In genomic region chr6:89536230-89536629, GRCh38 we compare ENCODE assay signal across 23 cellular contexts.
A peak's percentile ranks its signal among the peaks of the same experiment; 100 is the strongest.
DNase-seq lines count a peak whose midpoint lies in the region; ATAC-seq and TF ChIP-seq lines count a peak whose summit lies in the region.
"Had no signal": no experiment of that assay in that cellular context is flagged by ENCODE, and none has a peak within 500 bp of the region (broad histone marks: within the 10 kb centered on the region; RNA-seq: fewer than 3 reads in every experiment).

No MANE protein-coding gene starts in this region.

- no peak overlapping the region for H3K9ac ChIP-seq in Loucy (ENCODE audit: low read depth, low read length, poor library complexity, severe bottlenecking)
- H3K9ac ChIP-seq: parathyroid adenoma had no signal

- no peaks in the 10 kb centered on the region; the same call in 1 of the 2 replicates for H3K27me3 Mint-ChIP-seq in WTC11 (ENCODE audit: low read depth)
- H3K27me3 Mint-ChIP-seq: activated CD8-positive, alpha-beta T cell treated with anti-CD3 and anti-CD28 coated beads for 36 hours; activated T-cell treated with anti-CD3 and anti-CD28 coated beads, Interleukin-2, amount 50 U/mL, for 24 hours had no signal

- H3K27me3 ChIP-seq in Loucy (ENCODE audit: insufficient read depth, low read length, poor library complexity, severe bottlenecking) (no peaks in the 10 kb centered on the region), osteoblast (ENCODE audit: insufficient read depth, low read length) (no peaks in the 10 kb centered on the region), esophagus squamous epithelium (no peaks in the 10 kb centered on the region)
- H3K27me3 ChIP-seq: brain microvascular endothelial cell, uterus had no signal

- peak overlapping the region; percentile 25 for H3K27ac Mint-ChIP-seq in WTC11
- H3K27ac Mint-ChIP-seq: activated CD8-positive, alpha-beta T cell treated with anti-CD3 and anti-CD28 coated beads for 36 hours; activated naive CD4-positive, alpha-beta T cell treated with anti-CD3 and anti-CD28 coated beads, Interleukin-2, amount 50 U/mL, for 72 hours; activated T-cell treated with anti-CD3 and anti-CD28 coated beads, Interleukin-2, amount 50 U/mL, for 24 hours; naive thymus-derived CD4-positive, alpha-beta T cell had no signal

- no peaks in the 10 kb centered on the region for H3K9me2 ChIP-seq in Loucy (replicated peaks; ENCODE audit: low read depth, low read length)

- H3K4me3 ChIP-seq in Loucy (ENCODE audit: low read length, poor library complexity, severe bottlenecking): no peak overlapping the region
- no peak overlapping the region for H3K4me3 ChIP-seq in osteoblast (ENCODE audit: insufficient read depth, low read length)
- H3K4me3 ChIP-seq in esophagus squamous epithelium: no peak overlapping the region
- H3K4me3 ChIP-seq: lung, uterus had no signal

- no peaks in the 10 kb centered on the region for H3F3A ChIP-seq in Loucy (ENCODE audit: low read depth)

- H3K36me3 Mint-ChIP-seq in WTC11: no peaks in the 10 kb centered on the region
- H3K36me3 Mint-ChIP-seq: activated naive CD4-positive, alpha-beta T cell treated with anti-CD3 and anti-CD28 coated beads, Interleukin-2, amount 50 U/mL, for 72 hours had no signal

- DNase-seq in EL (peak; percentile 2), WTC11 (ENCODE audit: low spot score) (peak; percentile 18), iPS-NIHi7 (ENCODE audit: extremely low spot score) (peak; percentile 64), osteoblast (ENCODE audit: insufficient read length, low spot score, missing footprints) (no peak), esophagus squamous epithelium (lab: John Stamatoyannopoulos, UW) (no peak)
- DNase-seq: activated CD8-positive, alpha-beta T cell treated with anti-CD3 and anti-CD28 coated beads for 36 hours; activated T-cell treated with anti-CD3 and anti-CD28 coated beads, Interleukin-2, amount 50 U/mL, for 24 hours; brain microvascular endothelial cell; COR-L47; GF-D8; naive thymus-derived CD4-positive, alpha-beta T cell; NCI-H1417 treated with DMSO at 0.1 percent for 48 hours; NCI-H345; stimulated activated CD4-positive, alpha-beta T cell treated with anti-CD3 and anti-CD28 coated beads, Interleukin-4, amount 100 ng/mL, for 1 hour; T-helper 2 cell; uterus had no signal

- intact Hi-C loops in esophagus squamous epithelium (cut with DNase I): no loop called here

- peaks cover 3% of the 10 kb centered on the region for H3K4me1 Mint-ChIP-seq in WTC11
- H3K4me1 Mint-ChIP-seq: naive thymus-derived CD4-positive, alpha-beta T cell had no signal

- no peak overlapping the region for H3K4me3 Mint-ChIP-seq in WTC11
- H3K4me3 Mint-ChIP-seq: activated CD8-positive, alpha-beta T cell treated with anti-CD3 and anti-CD28 coated beads for 36 hours; activated T-cell treated with anti-CD3 and anti-CD28 coated beads, Interleukin-2, amount 50 U/mL, for 24 hours; naive thymus-derived CD4-positive, alpha-beta T cell had no signal

- TF ChIP-seq CTCF in Loucy (conservative IDR thresholded peaks at IDR 0.05; ENCODE audit: low read length): peak; percentile 19; the same call in 1 of the 2 replicates
- TF ChIP-seq CTCF in WTC11 (IDR thresholded peaks at IDR 0.05): no peak
- TF ChIP-seq CTCF in osteoblast (IDR thresholded peaks at IDR 0.05; ENCODE audit: extremely low read depth, low read depth, low read length): no peak
- no peak for TF ChIP-seq CTCF in esophagus squamous epithelium (IDR thresholded peaks at IDR 0.05)

- H3K9me3 Mint-ChIP-seq in WTC11: no peaks in the 10 kb centered on the region
- H3K9me3 Mint-ChIP-seq: activated CD8-positive, alpha-beta T cell treated with anti-CD3 and anti-CD28 coated beads for 36 hours; activated naive CD4-positive, alpha-beta T cell treated with anti-CD3 and anti-CD28 coated beads, Interleukin-2, amount 50 U/mL, for 72 hours; activated T-cell treated with anti-CD3 and anti-CD28 coated beads, Interleukin-2, amount 50 U/mL, for 24 hours; naive thymus-derived CD4-positive, alpha-beta T cell had no signal

- H4K20me1 ChIP-seq in Loucy (ENCODE audit: insufficient read depth, low read length, poor library complexity, severe bottlenecking) (no peaks in the 10 kb centered on the region), osteoblast (ENCODE audit: insufficient read depth, low read length) (no peaks in the 10 kb centered on the region)

- no peaks in the 10 kb centered on the region for H3K4me1 ChIP-seq in Loucy (ENCODE audit: insufficient read depth, low read length, poor library complexity, severe bottlenecking)
- no peaks in the 10 kb centered on the region for H3K4me1 ChIP-seq in osteoblast (ENCODE audit: insufficient read depth, low read length)
- H3K4me1 ChIP-seq in esophagus squamous epithelium: no peaks in the 10 kb centered on the region
- H3K4me1 ChIP-seq: parathyroid adenoma, uterus had no signal

- H3K27ac ChIP-seq in osteoblast (ENCODE audit: low read depth, low read length) (no peak overlapping the region), esophagus squamous epithelium (no peak overlapping the region)
- H3K27ac ChIP-seq: brain microvascular endothelial cell, epithelial cell of prostate, parathyroid adenoma, uterus had no signal

- POLR2A ChIA-PET in WTC11 (lab: Charles Lee): interaction anchor here (0.7 kb wide), 1 partner anchor 73 kb away, joined by 3 read pairs; no protein-coding TSS in a partner anchor

- H3K36me3 ChIP-seq in Loucy (ENCODE audit: insufficient read depth, low read length) (no peaks in the 10 kb centered on the region), osteoblast (ENCODE audit: insufficient read depth, low read length) (no peaks in the 10 kb centered on the region), esophagus squamous epithelium (no peaks in the 10 kb centered on the region)
- H3K36me3 ChIP-seq: brain microvascular endothelial cell, uterus had no signal

- CTCF ChIA-PET in WTC11 (lab: Charles Lee): interaction anchor here (0.6 to 2.1 kb wide), 9 partner anchors 9 to 125 kb away, joined by 3 to 7 read pairs (median 3); no protein-coding TSS in a partner anchor

- H3K79me2 ChIP-seq in Loucy (ENCODE audit: insufficient read depth, low read length) (no peaks in the 10 kb centered on the region), osteoblast (ENCODE audit: insufficient read depth, low read length) (no peaks in the 10 kb centered on the region)
- H3K79me2 ChIP-seq: parathyroid adenoma had no signal

- H3K9me3 ChIP-seq in Loucy (ENCODE audit: insufficient read depth, low read depth, low read length) (no peaks in the 10 kb centered on the region), osteoblast (ENCODE audit: low read depth, low read length) (no peaks in the 10 kb centered on the region), esophagus squamous epithelium (no peaks in the 10 kb centered on the region)
- H3K9me3 ChIP-seq: uterus had no signal

- no peak for TF ChIP-seq POLR2A in esophagus squamous epithelium (IDR thresholded peaks at IDR 0.05)

- no peak overlapping the region for H2AFZ ChIP-seq in Loucy (ENCODE audit: low read length)
- H2AFZ ChIP-seq in osteoblast (ENCODE audit: low read length): no peak overlapping the region
- H2AFZ ChIP-seq: parathyroid adenoma had no signal

- 72 to 77% methylated on average over 5 of the region's 5 CpGs for WGBS in esophagus squamous epithelium, 2 donors

- no peak overlapping the region for H3K4me2 ChIP-seq in Loucy (ENCODE audit: low read depth, low read length, poor library complexity, severe bottlenecking)
- H3K4me2 ChIP-seq in osteoblast (ENCODE audit: insufficient read depth, low read length): no peak overlapping the region

- ATAC-seq in WTC11 (peak; percentile 98), GM19463 (IDR thresholded peaks at IDR 0.05; ENCODE audit: unreplicated experiment) (no peak), GM21381 (IDR thresholded peaks at IDR 0.05; ENCODE audit: unreplicated experiment) (no peak)
- ATAC-seq: activated CD8-positive, alpha-beta T cell treated with anti-CD3 and anti-CD28 coated beads for 36 hours; activated naive CD4-positive, alpha-beta T cell treated with anti-CD3 and anti-CD28 coated beads, Interleukin-2, amount 50 U/mL, for 72 hours; naive thymus-derived CD4-positive, alpha-beta T cell had no signal

TF ChIP-seq in WTC11, 78 proteins besides CTCF, POLR2A, EP300 and RAD21 (continues in another document):
- TF ChIP-seq SOX15 (CRISPR knock-in tag; IDR thresholded peaks at IDR 0.05): no peak
- TF ChIP-seq IRF2 (CRISPR knock-in tag; IDR thresholded peaks at IDR 0.05; ENCODE audit: borderline replicate concordance, low read depth): no peak
- TF ChIP-seq MAX (CRISPR knock-in tag; IDR thresholded peaks at IDR 0.05): no peak
- no peak for TF ChIP-seq ATF1 (CRISPR knock-in tag; IDR thresholded peaks at IDR 0.05)
- no peak for TF ChIP-seq ZNF263 (CRISPR knock-in tag; IDR thresholded peaks at IDR 0.05; ENCODE audit: low read depth)
- TF ChIP-seq SP1 (CRISPR knock-in tag; conservative IDR thresholded peaks at IDR 0.05): no peak
- TF ChIP-seq SMAD3 (CRISPR knock-in tag; IDR thresholded peaks at IDR 0.05; ENCODE audit: borderline replicate concordance): no peak
- no peak for TF ChIP-seq OVOL2 (CRISPR knock-in tag; IDR thresholded peaks at IDR 0.05; ENCODE audit: borderline replicate concordance)
- TF ChIP-seq ZNF121 (CRISPR knock-in tag; IDR thresholded peaks at IDR 0.05): no peak

Comparison
In these comparisons a context has a peak if more than half of its experiments do, and no peak if none do; other contexts are left out.
1. DNase-seq: peak in EL (single experiment), WTC11 (single experiment) and iPS-NIHi7 (single experiment); none in osteoblast (single experiment) and esophagus squamous epithelium (single experiment).